1 cellular context compared by ENCODE assay signal in the genomic region with DNA sequence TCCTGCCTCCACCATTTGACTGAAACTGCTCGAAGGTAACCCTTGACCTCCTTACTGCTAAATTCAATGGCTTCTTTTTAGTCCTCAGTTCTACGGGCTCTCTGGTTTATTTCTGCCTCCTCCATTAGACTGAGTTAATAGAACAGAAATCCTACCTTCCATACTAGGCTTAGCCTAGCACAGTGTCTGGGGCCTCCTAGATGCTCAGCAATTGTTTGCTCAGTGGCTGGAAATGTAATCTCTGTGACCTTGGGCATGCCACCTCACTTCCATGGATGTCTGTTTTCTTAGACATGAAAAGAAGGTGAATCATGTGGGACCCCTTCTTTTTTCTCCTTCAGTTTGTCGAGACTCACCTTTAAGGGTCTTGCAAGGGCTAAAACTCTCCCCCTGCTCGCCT.
TF ChIP-seq lines count a peak whose summit lies in the region.

No MANE protein-coding gene starts in this region.

TF ChIP-seq in HepG2, 621 proteins besides CTCF, POLR2A, EP300 and RAD21 (continues in another document):
- TF ChIP-seq ZNF547 (CRISPR knock-in tag; IDR thresholded peaks at IDR 0.05) (no peak), ZSCAN22 (CRISPR knock-in tag; IDR thresholded peaks at IDR 0.05) (peak; percentile 98), RORA (CRISPR knock-in tag; IDR thresholded peaks at IDR 0.05) (no peak), NR3C1 (CRISPR knock-in tag; IDR thresholded peaks at IDR 0.05) (no peak), ZNF878 (CRISPR knock-in tag; IDR thresholded peaks at IDR 0.05) (0 out of 2 replicates have a peak, but pooled peaks have one; percentile 24), SP140L (CRISPR knock-in tag; IDR thresholded peaks at IDR 0.05; ENCODE audit: borderline replicate concordance) (no peak), SIX1 (CRISPR knock-in tag; IDR thresholded peaks at IDR 0.05; ENCODE audit: borderline replicate concordance) (0 out of 2 replicates have a peak, but pooled peaks have one; percentile 24), TEAD2 (CRISPR knock-in tag; IDR thresholded peaks at IDR 0.05) (no peak), SMAD9 (CRISPR knock-in tag; IDR thresholded peaks at IDR 0.05) (no peak), ZNF724P (CRISPR knock-in tag; IDR thresholded peaks at IDR 0.05; ENCODE audit: borderline replicate concordance) (no peak), SOX5 (CRISPR knock-in tag; IDR thresholded peaks at IDR 0.05; ENCODE audit: borderline replicate concordance) (peak; percentile 14; the same call in 1 of the 2 replicates), ZNF816 (CRISPR knock-in tag; IDR thresholded peaks at IDR 0.05; ENCODE audit: borderline replicate concordance) (no peak), ZNF343 (CRISPR knock-in tag; IDR thresholded peaks at IDR 0.05) (no peak), ZNF33B (CRISPR knock-in tag; IDR thresholded peaks at IDR 0.05) (no peak), NCOA2 (CRISPR knock-in tag; IDR thresholded peaks at IDR 0.05) (peak; percentile 42; the same call in 1 of the 2 replicates), GABPA (IDR thresholded peaks at IDR 0.05; ENCODE audit: low read depth, low read length) (no peak), GABPA (CRISPR knock-in tag; IDR thresholded peaks at IDR 0.05; ENCODE audit: low read depth) (0 out of 2 replicates have a peak, but pooled peaks have one; percentile 9), MTA1 (CRISPR knock-in tag; IDR thresholded peaks at IDR 0.05; ENCODE audit: borderline replicate concordance) (no peak), ZNF652 (CRISPR knock-in tag; IDR thresholded peaks at IDR 0.05; ENCODE audit: borderline replicate concordance, low read depth) (no peak), BCL6 (CRISPR knock-in tag; IDR thresholded peaks at IDR 0.05) (peak; percentile 67), HMG20A (CRISPR knock-in tag; IDR thresholded peaks at IDR 0.05; ENCODE audit: borderline replicate concordance) (peak; percentile 51; the same call in 1 of the 2 replicates), ZNF7 (CRISPR knock-in tag; IDR thresholded peaks at IDR 0.05) (peak; percentile 77; the same call in 1 of the 2 replicates), ETV5 (CRISPR knock-in tag; IDR thresholded peaks at IDR 0.05; ENCODE audit: borderline replicate concordance) (peak; percentile 14; the same call in 1 of the 2 replicates)
- TF ChIP-seq, protein P1, sequence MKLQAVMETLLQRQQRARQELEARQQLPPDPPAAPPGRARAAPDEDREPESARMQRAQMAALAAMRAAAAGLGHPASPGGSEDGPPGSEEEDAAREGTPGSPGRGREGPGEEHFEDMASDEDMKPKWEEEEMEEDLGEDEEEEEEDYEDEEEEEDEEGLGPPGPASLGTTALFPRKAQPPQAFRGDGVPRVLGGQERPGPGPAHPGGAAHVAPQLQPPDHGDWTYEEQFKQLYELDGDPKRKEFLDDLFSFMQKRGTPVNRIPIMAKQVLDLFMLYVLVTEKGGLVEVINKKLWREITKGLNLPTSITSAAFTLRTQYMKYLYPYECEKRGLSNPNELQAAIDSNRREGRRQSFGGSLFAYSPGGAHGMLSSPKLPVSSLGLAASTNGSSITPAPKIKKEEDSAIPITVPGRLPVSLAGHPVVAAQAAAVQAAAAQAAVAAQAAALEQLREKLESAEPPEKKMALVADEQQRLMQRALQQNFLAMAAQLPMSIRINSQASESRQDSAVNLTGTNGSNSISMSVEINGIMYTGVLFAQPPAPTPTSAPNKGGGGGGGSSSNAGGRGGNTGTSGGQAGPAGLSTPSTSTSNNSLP (IDR thresholded peaks at IDR 0.05; ENCODE audit: low read depth, low read length): no peak
- TF ChIP-seq, protein P2, sequence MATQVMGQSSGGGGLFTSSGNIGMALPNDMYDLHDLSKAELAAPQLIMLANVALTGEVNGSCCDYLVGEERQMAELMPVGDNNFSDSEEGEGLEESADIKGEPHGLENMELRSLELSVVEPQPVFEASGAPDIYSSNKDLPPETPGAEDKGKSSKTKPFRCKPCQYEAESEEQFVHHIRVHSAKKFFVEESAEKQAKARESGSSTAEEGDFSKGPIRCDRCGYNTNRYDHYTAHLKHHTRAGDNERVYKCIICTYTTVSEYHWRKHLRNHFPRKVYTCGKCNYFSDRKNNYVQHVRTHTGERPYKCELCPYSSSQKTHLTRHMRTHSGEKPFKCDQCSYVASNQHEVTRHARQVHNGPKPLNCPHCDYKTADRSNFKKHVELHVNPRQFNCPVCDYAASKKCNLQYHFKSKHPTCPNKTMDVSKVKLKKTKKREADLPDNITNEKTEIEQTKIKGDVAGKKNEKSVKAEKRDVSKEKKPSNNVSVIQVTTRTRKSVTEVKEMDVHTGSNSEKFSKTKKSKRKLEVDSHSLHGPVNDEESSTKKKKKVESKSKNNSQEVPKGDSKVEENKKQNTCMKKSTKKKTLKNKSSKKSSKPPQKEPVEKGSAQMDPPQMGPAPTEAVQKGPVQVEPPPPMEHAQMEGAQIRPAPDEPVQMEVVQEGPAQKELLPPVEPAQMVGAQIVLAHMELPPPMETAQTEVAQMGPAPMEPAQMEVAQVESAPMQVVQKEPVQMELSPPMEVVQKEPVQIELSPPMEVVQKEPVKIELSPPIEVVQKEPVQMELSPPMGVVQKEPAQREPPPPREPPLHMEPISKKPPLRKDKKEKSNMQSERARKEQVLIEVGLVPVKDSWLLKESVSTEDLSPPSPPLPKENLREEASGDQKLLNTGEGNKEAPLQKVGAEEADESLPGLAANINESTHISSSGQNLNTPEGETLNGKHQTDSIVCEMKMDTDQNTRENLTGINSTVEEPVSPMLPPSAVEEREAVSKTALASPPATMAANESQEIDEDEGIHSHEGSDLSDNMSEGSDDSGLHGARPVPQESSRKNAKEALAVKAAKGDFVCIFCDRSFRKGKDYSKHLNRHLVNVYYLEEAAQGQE (IDR thresholded peaks at IDR 0.05; ENCODE audit: borderline replicate concordance in 1 of 2, low read depth in 1 of 2, low read length in 2 of 2): no peak
- TF ChIP-seq, protein P3, sequence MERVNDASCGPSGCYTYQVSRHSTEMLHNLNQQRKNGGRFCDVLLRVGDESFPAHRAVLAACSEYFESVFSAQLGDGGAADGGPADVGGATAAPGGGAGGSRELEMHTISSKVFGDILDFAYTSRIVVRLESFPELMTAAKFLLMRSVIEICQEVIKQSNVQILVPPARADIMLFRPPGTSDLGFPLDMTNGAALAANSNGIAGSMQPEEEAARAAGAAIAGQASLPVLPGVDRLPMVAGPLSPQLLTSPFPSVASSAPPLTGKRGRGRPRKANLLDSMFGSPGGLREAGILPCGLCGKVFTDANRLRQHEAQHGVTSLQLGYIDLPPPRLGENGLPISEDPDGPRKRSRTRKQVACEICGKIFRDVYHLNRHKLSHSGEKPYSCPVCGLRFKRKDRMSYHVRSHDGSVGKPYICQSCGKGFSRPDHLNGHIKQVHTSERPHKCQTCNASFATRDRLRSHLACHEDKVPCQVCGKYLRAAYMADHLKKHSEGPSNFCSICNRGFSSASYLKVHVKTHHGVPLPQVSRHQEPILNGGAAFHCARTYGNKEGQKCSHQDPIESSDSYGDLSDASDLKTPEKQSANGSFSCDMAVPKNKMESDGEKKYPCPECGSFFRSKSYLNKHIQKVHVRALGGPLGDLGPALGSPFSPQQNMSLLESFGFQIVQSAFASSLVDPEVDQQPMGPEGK (CRISPR knock-in tag; IDR thresholded peaks at IDR 0.05): 0 out of 2 replicates have a peak, but pooled peaks have one; percentile 15
- TF ChIP-seq, protein P4, sequence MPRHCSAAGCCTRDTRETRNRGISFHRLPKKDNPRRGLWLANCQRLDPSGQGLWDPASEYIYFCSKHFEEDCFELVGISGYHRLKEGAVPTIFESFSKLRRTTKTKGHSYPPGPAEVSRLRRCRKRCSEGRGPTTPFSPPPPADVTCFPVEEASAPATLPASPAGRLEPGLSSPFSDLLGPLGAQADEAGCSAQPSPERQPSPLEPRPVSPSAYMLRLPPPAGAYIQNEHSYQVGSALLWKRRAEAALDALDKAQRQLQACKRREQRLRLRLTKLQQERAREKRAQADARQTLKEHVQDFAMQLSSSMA (CRISPR knock-in tag; IDR thresholded peaks at IDR 0.05): no peak
- TF ChIP-seq, protein P5, sequence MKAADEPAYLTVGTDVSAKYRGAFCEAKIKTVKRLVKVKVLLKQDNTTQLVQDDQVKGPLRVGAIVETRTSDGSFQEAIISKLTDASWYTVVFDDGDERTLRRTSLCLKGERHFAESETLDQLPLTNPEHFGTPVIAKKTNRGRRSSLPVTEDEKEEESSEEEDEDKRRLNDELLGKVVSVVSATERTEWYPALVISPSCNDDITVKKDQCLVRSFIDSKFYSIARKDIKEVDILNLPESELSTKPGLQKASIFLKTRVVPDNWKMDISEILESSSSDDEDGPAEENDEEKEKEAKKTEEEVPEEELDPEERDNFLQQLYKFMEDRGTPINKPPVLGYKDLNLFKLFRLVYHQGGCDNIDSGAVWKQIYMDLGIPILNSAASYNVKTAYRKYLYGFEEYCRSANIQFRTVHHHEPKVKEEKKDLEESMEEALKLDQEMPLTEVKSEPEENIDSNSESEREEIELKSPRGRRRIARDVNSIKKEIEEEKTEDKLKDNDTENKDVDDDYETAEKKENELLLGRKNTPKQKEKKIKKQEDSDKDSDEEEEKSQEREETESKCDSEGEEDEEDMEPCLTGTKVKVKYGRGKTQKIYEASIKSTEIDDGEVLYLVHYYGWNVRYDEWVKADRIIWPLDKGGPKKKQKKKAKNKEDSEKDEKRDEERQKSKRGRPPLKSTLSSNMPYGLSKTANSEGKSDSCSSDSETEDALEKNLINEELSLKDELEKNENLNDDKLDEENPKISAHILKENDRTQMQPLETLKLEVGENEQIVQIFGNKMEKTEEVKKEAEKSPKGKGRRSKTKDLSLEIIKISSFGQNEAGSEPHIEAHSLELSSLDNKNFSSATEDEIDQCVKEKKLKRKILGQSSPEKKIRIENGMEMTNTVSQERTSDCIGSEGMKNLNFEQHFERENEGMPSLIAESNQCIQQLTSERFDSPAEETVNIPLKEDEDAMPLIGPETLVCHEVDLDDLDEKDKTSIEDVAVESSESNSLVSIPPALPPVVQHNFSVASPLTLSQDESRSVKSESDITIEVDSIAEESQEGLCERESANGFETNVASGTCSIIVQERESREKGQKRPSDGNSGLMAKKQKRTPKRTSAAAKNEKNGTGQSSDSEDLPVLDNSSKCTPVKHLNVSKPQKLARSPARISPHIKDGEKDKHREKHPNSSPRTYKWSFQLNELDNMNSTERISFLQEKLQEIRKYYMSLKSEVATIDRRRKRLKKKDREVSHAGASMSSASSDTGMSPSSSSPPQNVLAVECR (CRISPR knock-in tag; IDR thresholded peaks at IDR 0.05; ENCODE audit: borderline replicate concordance): peak; percentile 24; the same call in 1 of the 2 replicates
- TF ChIP-seq, protein P6, sequence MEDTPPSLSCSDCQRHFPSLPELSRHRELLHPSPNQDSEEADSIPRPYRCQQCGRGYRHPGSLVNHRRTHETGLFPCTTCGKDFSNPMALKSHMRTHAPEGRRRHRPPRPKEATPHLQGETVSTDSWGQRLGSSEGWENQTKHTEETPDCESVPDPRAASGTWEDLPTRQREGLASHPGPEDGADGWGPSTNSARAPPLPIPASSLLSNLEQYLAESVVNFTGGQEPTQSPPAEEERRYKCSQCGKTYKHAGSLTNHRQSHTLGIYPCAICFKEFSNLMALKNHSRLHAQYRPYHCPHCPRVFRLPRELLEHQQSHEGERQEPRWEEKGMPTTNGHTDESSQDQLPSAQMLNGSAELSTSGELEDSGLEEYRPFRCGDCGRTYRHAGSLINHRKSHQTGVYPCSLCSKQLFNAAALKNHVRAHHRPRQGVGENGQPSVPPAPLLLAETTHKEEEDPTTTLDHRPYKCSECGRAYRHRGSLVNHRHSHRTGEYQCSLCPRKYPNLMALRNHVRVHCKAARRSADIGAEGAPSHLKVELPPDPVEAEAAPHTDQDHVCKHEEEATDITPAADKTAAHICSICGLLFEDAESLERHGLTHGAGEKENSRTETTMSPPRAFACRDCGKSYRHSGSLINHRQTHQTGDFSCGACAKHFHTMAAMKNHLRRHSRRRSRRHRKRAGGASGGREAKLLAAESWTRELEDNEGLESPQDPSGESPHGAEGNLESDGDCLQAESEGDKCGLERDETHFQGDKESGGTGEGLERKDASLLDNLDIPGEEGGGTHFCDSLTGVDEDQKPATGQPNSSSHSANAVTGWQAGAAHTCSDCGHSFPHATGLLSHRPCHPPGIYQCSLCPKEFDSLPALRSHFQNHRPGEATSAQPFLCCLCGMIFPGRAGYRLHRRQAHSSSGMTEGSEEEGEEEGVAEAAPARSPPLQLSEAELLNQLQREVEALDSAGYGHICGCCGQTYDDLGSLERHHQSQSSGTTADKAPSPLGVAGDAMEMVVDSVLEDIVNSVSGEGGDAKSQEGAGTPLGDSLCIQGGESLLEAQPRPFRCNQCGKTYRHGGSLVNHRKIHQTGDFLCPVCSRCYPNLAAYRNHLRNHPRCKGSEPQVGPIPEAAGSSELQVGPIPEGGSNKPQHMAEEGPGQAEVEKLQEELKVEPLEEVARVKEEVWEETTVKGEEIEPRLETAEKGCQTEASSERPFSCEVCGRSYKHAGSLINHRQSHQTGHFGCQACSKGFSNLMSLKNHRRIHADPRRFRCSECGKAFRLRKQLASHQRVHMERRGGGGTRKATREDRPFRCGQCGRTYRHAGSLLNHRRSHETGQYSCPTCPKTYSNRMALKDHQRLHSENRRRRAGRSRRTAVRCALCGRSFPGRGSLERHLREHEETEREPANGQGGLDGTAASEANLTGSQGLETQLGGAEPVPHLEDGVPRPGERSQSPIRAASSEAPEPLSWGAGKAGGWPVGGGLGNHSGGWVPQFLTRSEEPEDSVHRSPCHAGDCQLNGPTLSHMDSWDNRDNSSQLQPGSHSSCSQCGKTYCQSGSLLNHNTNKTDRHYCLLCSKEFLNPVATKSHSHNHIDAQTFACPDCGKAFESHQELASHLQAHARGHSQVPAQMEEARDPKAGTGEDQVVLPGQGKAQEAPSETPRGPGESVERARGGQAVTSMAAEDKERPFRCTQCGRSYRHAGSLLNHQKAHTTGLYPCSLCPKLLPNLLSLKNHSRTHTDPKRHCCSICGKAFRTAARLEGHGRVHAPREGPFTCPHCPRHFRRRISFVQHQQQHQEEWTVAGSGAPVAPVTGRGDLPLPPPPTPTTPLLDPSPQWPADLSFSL (CRISPR knock-in tag; IDR thresholded peaks at IDR 0.05): no peak
